Comparison of ENCODE assay signal across 20 cellular contexts in genomic region chr3:171650193-171650592, GRCh38.
A peak's percentile ranks its signal among the peaks of the same experiment; 100 is the strongest.
DNase-seq lines count a peak whose midpoint lies in the region; ATAC-seq and TF ChIP-seq lines count a peak whose summit lies in the region.
"Had no signal": no experiment of that assay in that cellular context is flagged by ENCODE, and none has a peak within 500 bp of the region (broad histone marks: within the 10 kb centered on the region; RNA-seq: fewer than 3 reads in every experiment).

No MANE protein-coding gene starts in this region.

- H3K4me1 Mint-ChIP-seq in nephron: peaks cover 29% of the 10 kb centered on the region
- H3K4me1 Mint-ChIP-seq in natural killer cell: peaks cover 0 to 6% of the 10 kb centered on the region in 2 donors
- H3K4me1 Mint-ChIP-seq: B cell had no signal

- H3K9me3 Mint-ChIP-seq in nephron (no peaks in the 10 kb centered on the region), natural killer cell (no peaks in the 10 kb centered on the region)
- H3K9me3 Mint-ChIP-seq: CD4-positive, alpha-beta T cell had no signal

- H3K4me3 Mint-ChIP-seq in nephron: no peak overlapping the region
- no peak overlapping the region for H3K4me3 Mint-ChIP-seq in natural killer cell
- H3K4me3 Mint-ChIP-seq: B cell; CD4-positive, alpha-beta T cell had no signal

- H3K36me3 Mint-ChIP-seq in nephron (ENCODE audit: low read depth) (peaks cover 12% of the 10 kb centered on the region), natural killer cell (no peaks in the 10 kb centered on the region)

- H3K27me3 ChIP-seq in cardiac muscle cell: no peaks in the 10 kb centered on the region
- no peaks in the 10 kb centered on the region for H3K27me3 ChIP-seq in adrenal gland
- H3K27me3 ChIP-seq in spleen (replicated peaks in 1 of 7): no peaks in the 10 kb centered on the region

- H3K4me1 ChIP-seq in cardiac muscle cell (ENCODE audit: low read depth): peaks cover 19% of the 10 kb centered on the region
- H3K4me1 ChIP-seq in adrenal gland (replicated peaks in 1 of 2): peaks cover 15 to 25% of the 10 kb centered on the region in 2 donors
- peaks cover 0 to 14% (median 9%) of the 10 kb centered on the region in 6 donors for H3K4me1 ChIP-seq in spleen
- H3K4me1 ChIP-seq: Caco-2 had no signal

- WGBS in adrenal gland, 4 donors: 75 to 83% (median 83%) methylated on average over 7 of the region's 7 CpGs
- WGBS in spleen, 5 donors: 86 to 91% (median 87%) methylated on average over 7 of the region's 7 CpGs

- no peak overlapping the region for H3K4me3 ChIP-seq in cardiac muscle cell
- H3K4me3 ChIP-seq in adrenal gland: no peak overlapping the region
- no peak overlapping the region for H3K4me3 ChIP-seq in spleen

- H3K27me3 Mint-ChIP-seq in nephron (ENCODE audit: low read depth) (no peaks in the 10 kb centered on the region), natural killer cell (ENCODE audit: low read depth in 2 of 2) (no peaks in the 10 kb centered on the region)
- H3K27me3 Mint-ChIP-seq: CD4-positive, alpha-beta T cell had no signal

- intact Hi-C loops in Right ventricle myocardium inferior (cut with DNase I) (loop anchor here (10.0 kb wide), 1 partner anchor 395 kb away; no protein-coding TSS in a partner anchor), adrenal gland (cut with DNase I) (loop anchor here (5.0 to 10.0 kb wide), 2 partner anchors 115 to 122 kb away; no protein-coding TSS in a partner anchor), spleen (cut with DNase I; ENCODE audit: low total_unique reads) (no loop called here), natural killer cell (cut with micrococcal nuclease) (no loop called here)

- H3K27ac ChIP-seq in cardiac muscle cell: peak overlapping the region; percentile 90
- peak overlapping the region in 4 of 5 donors; percentile 26 to 68 (median 34) for H3K27ac ChIP-seq in adrenal gland
- peak overlapping the region in 5 of 8 donors; percentile 13 to 61 (median 40) for H3K27ac ChIP-seq in spleen

- DNase-seq in cardiac muscle cell (ENCODE audit: low read depth in 1 of 2, low spot score in 1 of 2) (peak in 1 of 2 donors; percentile 56), Right ventricle myocardium inferior (ENCODE audit: missing footprints) (no peak), adrenal gland (no peak), spleen (no peak), natural killer cell (no peak), NCI-H2081 treated with DMSO at 0.1 percent for 48 hours (lab: John Stamatoyannopoulos, UW) (no peak)
- DNase-seq in activated CD8-positive, alpha-beta memory T cell treated with anti-CD3 and anti-CD28 coated beads, Interleukin-2, amount 50 U/mL, for 48 hours: no peak
- DNase-seq: 8988T; Caco-2; CD4-positive, alpha-beta T cell; GF-D8; GOT3; Karpas-422; NCI-H1417 treated with DMSO at 0.1 percent for 48 hours; NCI-H187 treated with DMSO at 0.1 percent for 48 hours; NCI-H226; NCI-H524 treated with DMSO at 0.1 percent for 48 hours; SIG-M5 had no signal

- ATAC-seq in Right ventricle myocardium inferior (no peak), natural killer cell (no peak)

- TF ChIP-seq POLR2A in adrenal gland (IDR thresholded peaks at IDR 0.05) (no peak), spleen (IDR thresholded peaks at IDR 0.05) (no peak)

- H3K9me3 ChIP-seq in cardiac muscle cell (ENCODE audit: low read depth) (no peaks in the 10 kb centered on the region), adrenal gland (replicated peaks in 1 of 3) (no peaks in the 10 kb centered on the region), spleen (no peaks in the 10 kb centered on the region)
- H3K9me3 ChIP-seq: Caco-2 had no signal

- H3K27ac Mint-ChIP-seq in nephron (peak overlapping the region; percentile 9 to 30 (median 16)), natural killer cell (no peak overlapping the region)
- H3K27ac Mint-ChIP-seq: B cell; CD4-positive, alpha-beta T cell had no signal

- no peak for TF ChIP-seq CTCF in cardiac muscle cell (IDR thresholded peaks at IDR 0.05; ENCODE audit: low read depth, low read length)
- no peak for TF ChIP-seq CTCF in adrenal gland (IDR thresholded peaks at IDR 0.05)
- no peak for TF ChIP-seq CTCF in nephron (IDR thresholded peaks at IDR 0.05; ENCODE audit: unreplicated experiment in 3 of 3)
- no peak for TF ChIP-seq CTCF in spleen (IDR thresholded peaks at IDR 0.05 in 8 of 11, conservative IDR thresholded peaks at IDR 0.05 in 3 of 11)
- no peak for TF ChIP-seq CTCF in natural killer cell (IDR thresholded peaks at IDR 0.05)

- H3K36me3 ChIP-seq in cardiac muscle cell: no peaks in the 10 kb centered on the region
- no peaks in the 10 kb centered on the region for H3K36me3 ChIP-seq in adrenal gland (replicated peaks in 1 of 2)
- H3K36me3 ChIP-seq in spleen: peaks cover 0 to 40% (median 0%) of the 10 kb centered on the region in 6 donors

Comparison
In these comparisons a context has a peak if more than half of its experiments do, and no peak if none do; other contexts are left out.
1. H3K27ac ChIP-seq: peak in every context shown above with its lines; median percentile 90 in cardiac muscle cell; 40 in spleen; 34 in adrenal gland.
2. H3K27ac Mint-ChIP-seq: peak in nephron (3 of 3); none in natural killer cell (0 of 2).
3. intact Hi-C loops: an anchor here in Right ventricle myocardium inferior (10.0 kb wide) and adrenal gland (5.0 to 10.0 kb wide); none called in spleen and natural killer cell.